ENCODE assay signal across 8 cellular contexts in genomic region chr7:30938435-30939316, GRCh38. TPM values are rescaled to one million over a fixed set of nuclear protein-coding genes. Genes with fewer than 3 reads are reported as not detected.
A peak's percentile ranks its signal among the peaks of the same experiment; 100 is the strongest.
DNase-seq lines count a peak whose midpoint lies in the region; ATAC-seq and TF ChIP-seq lines count a peak whose summit lies in the region.

No MANE protein-coding gene starts in this region.

- no peak overlapping the region for H3K27ac ChIP-seq in brain microvascular endothelial cell

- TF ChIP-seq CTCF in brain microvascular endothelial cell (IDR thresholded peaks at IDR 0.05; ENCODE audit: low read depth, low read length, missing control alignments): peak; percentile 99

- H3K27me3 Mint-ChIP-seq in immature natural killer cell (ENCODE audit: low read depth in 3 of 3): peaks cover 3 to 16% (median 8%) of the 10 kb centered on the region in 3 donors

- H3K36me3 ChIP-seq in brain microvascular endothelial cell (replicated peaks): no peaks in the 10 kb centered on the region

- no peak overlapping the region for H3K4me3 Mint-ChIP-seq in immature natural killer cell

- peak; percentile 85 for ATAC-seq in HG02763 (IDR thresholded peaks at IDR 0.05; ENCODE audit: unreplicated experiment)

- in situ Hi-C loops in brain microvascular endothelial cell (cut with HindIII; ENCODE audit: low pct_ligation_motif_present, low sequenced_read_pairs): no loop called here

- no peaks in the 10 kb centered on the region for H3K9me3 Mint-ChIP-seq in immature natural killer cell

- no peak overlapping the region for H3K27ac Mint-ChIP-seq in immature natural killer cell

- no peaks in the 10 kb centered on the region for H3K4me1 Mint-ChIP-seq in immature natural killer cell

- DNase-seq in NOMO-1 (lab: John Stamatoyannopoulos, UW; ENCODE audit: unreplicated experiment in 2 of 2) (peak; percentile 13 to 31), NOMO-1 treated with dmso at 0.1 percent for 144 hours (lab: John Stamatoyannopoulos, UW; ENCODE audit: unreplicated experiment) (no peak), NCI-H146 (lab: John Stamatoyannopoulos, UW) (peak; percentile 83), T-helper 9 cell (peak; percentile 46), brain microvascular endothelial cell (peak; percentile 44), immature natural killer cell (peak; percentile 22 to 38 (median 23))
- peak; percentile 26 to 65 for DNase-seq in stimulated activated CD4-positive, alpha-beta T cell treated with anti-CD3 and anti-CD28 coated beads, Interleukin-15, amount 100 ng/mL, for 48 hours (ENCODE audit: low read depth in 2 of 2)

- H3K36me3 Mint-ChIP-seq in immature natural killer cell: no peaks in the 10 kb centered on the region

- H3K4me3 ChIP-seq in brain microvascular endothelial cell (ENCODE audit: low read depth, low read length): peak overlapping the region; percentile 35

- peaks cover 14% of the 10 kb centered on the region for H3K27me3 ChIP-seq in brain microvascular endothelial cell (replicated peaks)

RNA-seq across cellular contexts. Expression of gene GHRHR, which starts 25.1 kb away (rescaled TPM):
- not detected for polyA plus RNA-seq in immature natural killer cell

RNA-seq across cellular contexts. Expression of gene AQP1, which starts 27.0 kb away (rescaled TPM):
- polyA plus RNA-seq in immature natural killer cell: under 1 TPM in 1 of 3 donors, not detected in 2; 0.08 TPM
